1 cellular context compared by ENCODE assay signal in genomic region chr1:155135416-155136197, GRCh38.
A peak's percentile ranks its signal among the peaks of the same experiment; 100 is the strongest.
TF ChIP-seq lines count a peak whose summit lies in the region.

Gene SLC50A1 (plus strand): TSS chr1:155135852. CDS start chr1:155135912, 60 bp downstream.

TF ChIP-seq in HepG2, 621 proteins besides CTCF, POLR2A, EP300 and RAD21 (continued from another document and continues in another):
- TF ChIP-seq ZNF383 (CRISPR knock-in tag; IDR thresholded peaks at IDR 0.05; ENCODE audit: borderline replicate concordance), result peak; percentile 63; the same call in 1 of the 2 replicates
- TF ChIP-seq KAT7 (CRISPR knock-in tag; IDR thresholded peaks at IDR 0.05; ENCODE audit: borderline replicate concordance), result peak; percentile 58; the same call in 1 of the 2 replicates
- TF ChIP-seq NR2F6 (IDR thresholded peaks at IDR 0.05), result no peak
- TF ChIP-seq NR2F6 (CRISPR knock-in tag; IDR thresholded peaks at IDR 0.05), result peak; percentile 39
- TF ChIP-seq HDAC2 (CRISPR knock-in tag; IDR thresholded peaks at IDR 0.05), result no peak
- peak; percentile 72 for TF ChIP-seq POLR2AphosphoS2 (IDR thresholded peaks at IDR 0.05; ENCODE audit: low read depth, low read length)
- TF ChIP-seq CBX2 (IDR thresholded peaks at IDR 0.05; ENCODE audit: low read depth, low read length), result no peak
- no peak for TF ChIP-seq CBX2 (CRISPR knock-in tag; IDR thresholded peaks at IDR 0.05; ENCODE audit: low read depth)
- peak; percentile 91 for TF ChIP-seq IKZF5 (CRISPR knock-in tag; IDR thresholded peaks at IDR 0.05)
- TF ChIP-seq ZNF598 (CRISPR knock-in tag; IDR thresholded peaks at IDR 0.05; ENCODE audit: borderline replicate concordance), result peak; percentile 96
- TF ChIP-seq ZNF138 (CRISPR knock-in tag; IDR thresholded peaks at IDR 0.05; ENCODE audit: low read depth), result peak; percentile 67; the same call in 1 of the 2 replicates
- no peak for TF ChIP-seq MATR3 (CRISPR knock-in tag; IDR thresholded peaks at IDR 0.05)
- TF ChIP-seq NR2F1 (CRISPR knock-in tag; IDR thresholded peaks at IDR 0.05), result no peak
- peak; percentile 100 for TF ChIP-seq AGO1 (IDR thresholded peaks at IDR 0.05; ENCODE audit: low read depth, low read length, poor library complexity, severe bottlenecking)
- peak; percentile 79 for TF ChIP-seq THAP11 (CRISPR knock-in tag; IDR thresholded peaks at IDR 0.05)
- TF ChIP-seq ZNF691 (CRISPR knock-in tag; IDR thresholded peaks at IDR 0.05; ENCODE audit: borderline replicate concordance, low read depth), result peak; percentile 69; the same call in 1 of the 2 replicates
- TF ChIP-seq HMGXB3 (CRISPR knock-in tag; IDR thresholded peaks at IDR 0.05; ENCODE audit: borderline replicate concordance), result peak; percentile 42; the same call in 1 of the 2 replicates
- TF ChIP-seq ZNF703 (CRISPR knock-in tag; IDR thresholded peaks at IDR 0.05; ENCODE audit: borderline replicate concordance), result no peak; the same call in 1 of the 2 replicates
- TF ChIP-seq ATAD3A (CRISPR knock-in tag; IDR thresholded peaks at IDR 0.05), result no peak
- TF ChIP-seq MAX (IDR thresholded peaks at IDR 0.05), result no peak
- no peak; the same call in 1 of the 2 replicates for TF ChIP-seq SETDB1 (CRISPR knock-in tag; IDR thresholded peaks at IDR 0.05; ENCODE audit: borderline replicate concordance)
- no peak for TF ChIP-seq SP140L (CRISPR knock-in tag; IDR thresholded peaks at IDR 0.05; ENCODE audit: borderline replicate concordance)
- no peak for TF ChIP-seq MLXIP (CRISPR knock-in tag; IDR thresholded peaks at IDR 0.05; ENCODE audit: borderline replicate concordance)
- TF ChIP-seq MED1 (CRISPR knock-in tag; IDR thresholded peaks at IDR 0.05), result no peak; the same call in 1 of the 2 replicates
- peak; percentile 99 for TF ChIP-seq AKAP8 (CRISPR knock-in tag; IDR thresholded peaks at IDR 0.05)
- TF ChIP-seq ELK4 (CRISPR knock-in tag; IDR thresholded peaks at IDR 0.05; ENCODE audit: borderline replicate concordance), result no peak
- no peak; the same call in 1 of the 2 replicates for TF ChIP-seq ZNF746 (CRISPR knock-in tag; IDR thresholded peaks at IDR 0.05)
- TF ChIP-seq MAFK (conservative IDR thresholded peaks at IDR 0.05 in 1 of 2, IDR thresholded peaks at IDR 0.05 in 1 of 2; ENCODE audit: low read length in 2 of 2), result no peak
- peak; percentile 82; the same call in 1 of the 2 replicates for TF ChIP-seq PRDM15 (CRISPR knock-in tag; IDR thresholded peaks at IDR 0.05)
- TF ChIP-seq ESRRA (CRISPR knock-in tag; IDR thresholded peaks at IDR 0.05; ENCODE audit: low read depth), result peak; percentile 12; the same call in 1 of the 2 replicates
- TF ChIP-seq ZNF256 (CRISPR knock-in tag; conservative IDR thresholded peaks at IDR 0.05), result 0 out of 2 replicates have a peak, but pooled peaks have one; percentile 69
- no peak for TF ChIP-seq HOMEZ (CRISPR knock-in tag; IDR thresholded peaks at IDR 0.05; ENCODE audit: low read depth)
- TF ChIP-seq GRHL1 (CRISPR knock-in tag; conservative IDR thresholded peaks at IDR 0.05), result no peak
- TF ChIP-seq NAIF1 (CRISPR knock-in tag; IDR thresholded peaks at IDR 0.05; ENCODE audit: borderline replicate concordance), result peak; percentile 81; the same call in 1 of the 2 replicates
- TF ChIP-seq SNAI1 (CRISPR knock-in tag; IDR thresholded peaks at IDR 0.05; ENCODE audit: borderline replicate concordance), result no peak
- no peak for TF ChIP-seq FOSL2 (CRISPR knock-in tag; IDR thresholded peaks at IDR 0.05)
- TF ChIP-seq ZNF205 (CRISPR knock-in tag; IDR thresholded peaks at IDR 0.05), result no peak
- TF ChIP-seq ZNF816 (CRISPR knock-in tag; IDR thresholded peaks at IDR 0.05; ENCODE audit: borderline replicate concordance), result no peak
- TF ChIP-seq ZNF275 (CRISPR knock-in tag; IDR thresholded peaks at IDR 0.05; ENCODE audit: borderline replicate concordance), result no peak
- TF ChIP-seq ZFP37 (CRISPR knock-in tag; IDR thresholded peaks at IDR 0.05; ENCODE audit: borderline replicate concordance), result no peak; the same call in 1 of the 2 replicates
- peak; percentile 41; the same call in 1 of the 2 replicates for TF ChIP-seq ZNF7 (CRISPR knock-in tag; IDR thresholded peaks at IDR 0.05)
- no peak; the same call in 1 of the 2 replicates for TF ChIP-seq REL (CRISPR knock-in tag; conservative IDR thresholded peaks at IDR 0.05)
- 0 out of 2 replicates have a peak, but pooled peaks have one; percentile 39 for TF ChIP-seq ZNF616 (CRISPR knock-in tag; IDR thresholded peaks at IDR 0.05; ENCODE audit: low read depth)
